Comparison of ENCODE assay signal across 1 cellular context in the genomic region with DNA sequence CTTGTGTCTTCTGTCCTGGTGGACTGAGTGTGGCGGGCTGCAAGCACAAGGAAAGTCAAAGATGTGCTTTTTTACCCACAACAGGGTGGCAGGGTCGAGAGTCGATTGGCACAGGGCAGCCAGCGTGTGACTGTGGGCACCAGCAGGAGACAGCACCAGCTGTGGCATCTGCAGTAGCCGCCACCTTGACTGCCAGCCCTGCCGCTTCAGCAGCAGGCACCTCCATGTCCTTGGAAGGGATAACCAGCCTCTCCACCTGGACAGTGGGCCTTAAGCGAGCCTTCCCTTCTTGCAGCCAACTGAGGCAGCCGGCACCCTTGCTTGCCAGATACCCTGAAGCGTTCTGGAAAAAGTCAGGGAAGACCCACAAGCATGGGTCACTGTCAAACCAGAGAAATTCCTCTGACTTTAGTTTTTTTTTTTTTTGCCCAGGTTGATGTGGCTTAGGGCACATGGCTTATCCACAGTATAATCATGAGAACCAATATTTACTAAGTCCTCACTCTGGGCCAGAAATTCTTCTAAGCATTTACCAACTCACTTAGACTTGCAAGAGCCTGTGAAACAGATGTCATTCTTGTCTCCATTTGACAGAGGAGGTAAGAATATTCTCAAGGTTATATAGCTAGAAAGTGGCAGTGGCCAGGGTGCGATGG.
TF ChIP-seq lines count a peak whose summit lies in the region.

No MANE protein-coding gene starts in this region.

TF ChIP-seq in IMR-90, 13 proteins besides CTCF, POLR2A, EP300 and RAD21:
- TF ChIP-seq BHLHE40 (IDR thresholded peaks at IDR 0.05; ENCODE audit: low read depth, low read length): no peak
